ENCODE assay signal across 9 cellular contexts in genomic region chr9:22008662-22009562, GRCh38. TPM values are rescaled to one million over a fixed set of nuclear protein-coding genes. Genes with fewer than 3 reads are reported as not detected.
DNase-seq lines count a peak whose midpoint lies in the region; ATAC-seq and TF ChIP-seq lines count a peak whose summit lies in the region.
"Had no signal": no experiment of that assay in that cellular context is flagged by ENCODE, and none has a peak within 500 bp of the region (broad histone marks: within the 10 kb centered on the region; RNA-seq: fewer than 3 reads in every experiment).

CDKN2B (minus strand) TSS chr9:22009305; CDS start chr9:22008953, 352 bp downstream.

- peak in 3 of 4 donors; percentile 61 to 79 (median 74) for TF ChIP-seq POLR2A in esophagus squamous epithelium (IDR thresholded peaks at IDR 0.05)

- 0 to 1% methylated on average over 25 to 46 of the region's 91 CpGs for WGBS in esophagus squamous epithelium, 2 donors

- H3K36me3 ChIP-seq in esophagus squamous epithelium, result peaks cover 0 to 24% (median 0%) of the 10 kb centered on the region in 3 donors
- H3K36me3 ChIP-seq in muscle layer of duodenum (ENCODE audit: control insufficient read depth in 1 of 2, insufficient read depth in 2 of 2, low read length in 2 of 2), result peaks cover 0 to 4% of the 10 kb centered on the region in 2 donors

- peaks cover 22% of the 10 kb centered on the region for H3K4me1 Mint-ChIP-seq in activated T-cell treated with anti-CD3 and anti-CD28 coated beads, Interleukin-2, amount 50 U/mL, for 4 hours (ENCODE audit: low read depth)

- TF ChIP-seq CTCF in esophagus squamous epithelium (IDR thresholded peaks at IDR 0.05), result peak; percentile 81 to 97 (median 90)

- peak in 13 of 14 donors; percentile 12 to 90 (median 84) for DNase-seq in C1 segment of cervical spinal cord (lab: John Stamatoyannopoulos, UW)
- peak; percentile 95 for DNase-seq in NCI-H82 (lab: John Stamatoyannopoulos, UW)
- DNase-seq in activated T-cell treated with anti-CD3 and anti-CD28 coated beads, Interleukin-2, amount 50 U/mL, for 4 hours, result peak; percentile 60
- peak; percentile 27 for DNase-seq in esophagus squamous epithelium (lab: John Stamatoyannopoulos, UW)
- peak; percentile 95 for DNase-seq in stromal cell of bone marrow (ENCODE audit: low read depth)

- H3K9me3 Mint-ChIP-seq in activated T-cell treated with anti-CD3 and anti-CD28 coated beads, Interleukin-2, amount 50 U/mL, for 4 hours, result no peaks in the 10 kb centered on the region

- H3K9me3 ChIP-seq in esophagus squamous epithelium (no peaks in the 10 kb centered on the region), muscle layer of duodenum (ENCODE audit: control insufficient read depth in 1 of 2, low read length in 2 of 2) (no peaks in the 10 kb centered on the region)

- no peaks in the 10 kb centered on the region for H3K36me3 Mint-ChIP-seq in activated T-cell treated with anti-CD3 and anti-CD28 coated beads, Interleukin-2, amount 50 U/mL, for 4 hours (ENCODE audit: insufficient read depth)

- H3K4me1 ChIP-seq in esophagus squamous epithelium (peaks cover 8 to 64% (median 12%) of the 10 kb centered on the region in 3 donors), muscle layer of duodenum (ENCODE audit: control insufficient read depth in 1 of 2, insufficient read depth in 2 of 2, low read length in 2 of 2) (peaks cover 4 to 13% of the 10 kb centered on the region in 2 donors)

- ATAC-seq in GM19324 (IDR thresholded peaks at IDR 0.05; ENCODE audit: low FRiP score, unreplicated experiment) (peak; percentile 98), HG03442 (IDR thresholded peaks at IDR 0.05; ENCODE audit: unreplicated experiment) (peak; percentile 90)
- peak; percentile 79 to 84 for ATAC-seq in activated T-cell treated with anti-CD3 and anti-CD28 coated beads, Interleukin-2, amount 50 U/mL, for 4 hours
- ATAC-seq: Panc1 had no signal

- H3K4me3 Mint-ChIP-seq in activated T-cell treated with anti-CD3 and anti-CD28 coated beads, Interleukin-2, amount 50 U/mL, for 4 hours, result peak within 1 kb of the TSS; percentile 82

- peak within 1 kb of the TSS; percentile 66 to 82 (median 72) for H3K4me3 ChIP-seq in esophagus squamous epithelium
- H3K4me3 ChIP-seq in muscle layer of duodenum (ENCODE audit: low read depth in 1 of 2, low read length in 2 of 2), result peak within 1 kb of the TSS; percentile 65 to 95

- intact Hi-C loops in esophagus squamous epithelium (cut with DNase I), result no loop called here

- peaks cover 60% of the 10 kb centered on the region for H3K27me3 Mint-ChIP-seq in activated T-cell treated with anti-CD3 and anti-CD28 coated beads, Interleukin-2, amount 50 U/mL, for 4 hours (ENCODE audit: low read depth)

- H3K27me3 ChIP-seq in esophagus squamous epithelium, result peaks cover 0 to 92% (median 17%) of the 10 kb centered on the region in 4 donors
- H3K27me3 ChIP-seq in muscle layer of duodenum (ENCODE audit: low read depth, low read length), result peaks cover 18% of the 10 kb centered on the region

- H3K27ac ChIP-seq in esophagus squamous epithelium (peak within 1 kb of the TSS; percentile 89 to 93 (median 92)), muscle layer of duodenum (ENCODE audit: low read length) (peak within 1 kb of the TSS; percentile 77)

RNA-seq across cellular contexts. Expression of gene CDKN2B, which starts in this region (rescaled TPM):
- total RNA-seq in activated T-cell treated with anti-CD3 and anti-CD28 coated beads, Interleukin-2, amount 50 U/mL, for 4 hours, result under 1 TPM in 2 of 3 donors, not detected in 1; 0.16 to 0.40 TPM
- total RNA-seq in esophagus squamous epithelium, result 100 to 1,000 TPM in 2 of 4 donors, 10 to 100 TPM in 2; 41.6 to 150 (median 87.6) TPM

Comparison
In these comparisons a context has a peak if more than half of its experiments do, and no peak if none do; other contexts are left out.
1. Peak in every context shown above with its lines: DNase-seq, ATAC-seq, H3K4me3 ChIP-seq and H3K27ac ChIP-seq.
2. RNA of gene CDKN2B (total RNA-seq): 41.6 to 150 TPM in esophagus squamous epithelium; 0.16 to 0.40 TPM in activated T-cell treated with anti-CD3 and anti-CD28 coated beads, Interleukin-2, amount 50 U/mL, for 4 hours; every median in the first group is over 10 times any median in the second.
3. Peak in DNase-seq and ATAC-seq in activated T-cell treated with anti-CD3 and anti-CD28 coated beads, Interleukin-2, amount 50 U/mL, for 4 hours; RNA of the gene not detected or under 1 TPM.
4. DNase-seq: peak in every context shown above with its lines; median percentile 95 in NCI-H82; 95 in stromal cell of bone marrow; 84 in C1 segment of cervical spinal cord; 60 in activated T-cell treated with anti-CD3 and anti-CD28 coated beads, Interleukin-2, amount 50 U/mL, for 4 hours; 27 in esophagus squamous epithelium.